ENCODE assay signal across 23 cellular contexts in the genomic region with DNA sequence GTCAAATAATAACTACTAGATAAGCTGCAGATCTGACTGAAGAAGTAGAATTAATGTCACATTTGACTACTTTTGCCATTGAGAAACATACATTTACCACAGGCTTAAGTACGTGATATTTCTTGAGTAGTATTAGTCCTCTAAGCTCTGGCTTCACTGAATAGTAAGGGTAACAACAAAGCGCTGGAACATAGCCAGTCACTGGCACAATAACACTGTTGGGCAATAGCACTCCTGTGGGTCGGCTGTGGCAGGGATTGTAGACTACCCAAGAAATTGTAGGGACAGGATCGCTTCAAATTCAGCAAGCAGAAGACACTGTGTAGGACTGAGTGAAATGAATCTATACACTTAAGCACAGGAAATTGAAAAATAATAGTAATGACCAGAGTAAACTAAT. TPM values are rescaled to one million over a fixed set of nuclear protein-coding genes. Genes with fewer than 3 reads are reported as not detected.
DNase-seq lines count a peak whose midpoint lies in the region; ATAC-seq and TF ChIP-seq lines count a peak whose summit lies in the region.
"Had no signal": no experiment of that assay in that cellular context is flagged by ENCODE, and none has a peak within 500 bp of the region (broad histone marks: within the 10 kb centered on the region; RNA-seq: fewer than 3 reads in every experiment).

No MANE protein-coding gene starts in this region.

- CTCF ChIA-PET in Calu3 (lab: Charles Lee) (interaction anchor here (0.6 to 1.3 kb wide), 3 partner anchors 234 to 383 kb away, joined by 3 to 5 read pairs (median 3); no protein-coding TSS in a partner anchor), PC-3 (lab: Charles Lee) (no interaction called here)

- H3K4me2 ChIP-seq in PC-3 (ENCODE audit: low read length), result no peak overlapping the region
- no peak overlapping the region for H3K4me2 ChIP-seq in hepatocyte
- H3K4me2 ChIP-seq: A549 had no signal

- H3K27me3 Mint-ChIP-seq in Calu3 (ENCODE audit: unreplicated experiment), result no peaks in the 10 kb centered on the region
- H3K27me3 Mint-ChIP-seq: brain had no signal

- no peak overlapping the region for H3K27ac ChIP-seq in PC-3 (ENCODE audit: low read length)
- no peak overlapping the region for H3K27ac ChIP-seq in lung (ENCODE audit: low read depth in 1 of 2, low read length in 1 of 2)
- H3K27ac ChIP-seq in hepatocyte, result no peak overlapping the region
- H3K27ac ChIP-seq: A549, Peyer's patch, SJSA1, upper lobe of left lung had no signal

- H3K79me2 ChIP-seq in PC-3 (ENCODE audit: low read length), result no peaks in the 10 kb centered on the region
- no peaks in the 10 kb centered on the region for H3K79me2 ChIP-seq in hepatocyte

- POLR2A ChIA-PET in PC-3 (lab: Charles Lee; ENCODE audit: unreplicated experiment), result no interaction called here

- ATAC-seq in PC-3, result no peak
- ATAC-seq in lung (ENCODE audit: insufficient read depth, low FRiP score), result peak; percentile 34
- ATAC-seq: A549; activated naive CD4-positive, alpha-beta T cell treated with anti-CD3 and anti-CD28 coated beads, Interleukin-2, amount 50 U/mL, for 72 hours had no signal

- H2AFZ ChIP-seq in PC-3 (ENCODE audit: low read length), result no peak overlapping the region
- H2AFZ ChIP-seq in hepatocyte, result no peak overlapping the region

- TF ChIP-seq CTCF in Calu3 (IDR thresholded peaks at IDR 0.05; ENCODE audit: unreplicated experiment), result no peak
- TF ChIP-seq CTCF in PC-3 (conservative IDR thresholded peaks at IDR 0.05; ENCODE audit: low read depth, low read length), result no peak
- TF ChIP-seq CTCF in epithelial cell of proximal tubule (conservative IDR thresholded peaks at IDR 0.05; ENCODE audit: low read depth, low read length), result peak; percentile 33
- no peak for TF ChIP-seq CTCF in lung (IDR thresholded peaks at IDR 0.05; ENCODE audit: control extremely low read depth, extremely low read depth)
- no peak for TF ChIP-seq CTCF in hepatocyte (IDR thresholded peaks at IDR 0.05; ENCODE audit: poor library complexity)

- WGBS in lung, 2 donors, result 56 to 64% methylated on average over 4 of the region's 4 CpGs
- 85% methylated on average over 4 of the region's 4 CpGs for WGBS in hepatocyte (ENCODE audit: low lambda C conversion rate, missing lambda C conversion rate)

- DNase-seq in Calu3 (peak; percentile 40), PC-3 (peak; percentile 40), epithelial cell of proximal tubule (ENCODE audit: low read depth) (peak; percentile 27), lung (ENCODE audit: low spot score) (peak; percentile 50), hepatocyte (ENCODE audit: low spot score) (no peak), NCI-H2196 (lab: John Stamatoyannopoulos, UW; ENCODE audit: unreplicated experiment) (no peak), amygdala (lab: John Stamatoyannopoulos, UW) (no peak), HuH-7 (ENCODE audit: low spot score) (no peak)
- DNase-seq: activated CD4-positive, alpha-beta T cell treated with anti-CD3 and anti-CD28 coated beads for 48 hours; DND-41; effector memory CD4-positive, alpha-beta T cell; head of caudate nucleus; NCI-H1417; NCI-H510A; occipital lobe; Peyer's patch; stimulated activated CD4-positive, alpha-beta T cell treated with anti-CD3 and anti-CD28 coated beads, Interleukin-15, amount 100 ng/mL, for 24 hours had no signal

- no peaks in the 10 kb centered on the region for H4K20me1 ChIP-seq in PC-3 (ENCODE audit: low read length)
- no peaks in the 10 kb centered on the region for H4K20me1 ChIP-seq in hepatocyte (ENCODE audit: insufficient read depth, poor library complexity, severe bottlenecking)

- H3K4me3 ChIP-seq in PC-3 (ENCODE audit: low read length), result no peak overlapping the region
- H3K4me3 ChIP-seq in epithelial cell of proximal tubule (ENCODE audit: low read depth, low read length), result no peak overlapping the region
- H3K4me3 ChIP-seq in lung, result no peak overlapping the region
- H3K4me3 ChIP-seq in hepatocyte, result no peak overlapping the region
- H3K4me3 ChIP-seq: A549, Peyer's patch, SJSA1, upper lobe of left lung had no signal

- H3K4me1 ChIP-seq in PC-3 (ENCODE audit: insufficient read depth, low read length), result no peaks in the 10 kb centered on the region
- H3K4me1 ChIP-seq in lung (ENCODE audit: control insufficient read depth in 2 of 2, insufficient read depth in 2 of 2, low read length in 2 of 2), result peaks cover 0 to 2% of the 10 kb centered on the region in 2 donors
- no peaks in the 10 kb centered on the region for H3K4me1 ChIP-seq in hepatocyte (ENCODE audit: insufficient read depth)
- H3K4me1 ChIP-seq: A549, Peyer's patch, SJSA1, upper lobe of left lung had no signal

- no peaks in the 10 kb centered on the region for H3K9me3 ChIP-seq in PC-3 (ENCODE audit: low read length)
- peaks cover 0 to 4% of the 10 kb centered on the region in 2 donors for H3K9me3 ChIP-seq in lung (ENCODE audit: control insufficient read depth in 2 of 2, insufficient read depth in 1 of 2, low read length in 1 of 2)
- no peaks in the 10 kb centered on the region for H3K9me3 ChIP-seq in hepatocyte (ENCODE audit: low read depth)
- H3K9me3 ChIP-seq: A549, Peyer's patch, SJSA1, upper lobe of left lung had no signal

- no peaks in the 10 kb centered on the region for H3K9me3 Mint-ChIP-seq in Calu3 (ENCODE audit: low read depth, unreplicated experiment)
- H3K9me3 Mint-ChIP-seq: activated naive CD4-positive, alpha-beta T cell treated with anti-CD3 and anti-CD28 coated beads, Interleukin-2, amount 50 U/mL, for 72 hours; activated T-helper 1 cell treated with anti-CD3 and anti-CD28 coated beads, Interleukin-12 subunit alpha, Interleukin-12 subunit beta, Interleukin-2, Interleukin-4 antibody, amounts not matched to agents 30 ng/mL and 10 ng/mL and 1 ng/mL, durations not matched to agents 14 hours and 24 hours and 36 hours; brain had no signal

- no peak overlapping the region for H3K27ac Mint-ChIP-seq in Calu3 (ENCODE audit: unreplicated experiment)
- H3K27ac Mint-ChIP-seq: activated naive CD4-positive, alpha-beta T cell treated with anti-CD3 and anti-CD28 coated beads, Interleukin-2, amount 50 U/mL, for 72 hours; activated T-helper 1 cell treated with anti-CD3 and anti-CD28 coated beads, Interleukin-12 subunit alpha, Interleukin-12 subunit beta, Interleukin-2, Interleukin-4 antibody, amounts not matched to agents 30 ng/mL and 10 ng/mL and 1 ng/mL, durations not matched to agents 14 hours and 24 hours and 36 hours; brain had no signal

- intact Hi-C loops in Calu3 (cut with micrococcal nuclease; ENCODE audit: unreplicated experiment), result no loop called here
- intact Hi-C loops in PC-3 (cut with micrococcal nuclease), result no loop called here

- no peaks in the 10 kb centered on the region for H3K36me3 Mint-ChIP-seq in Calu3 (ENCODE audit: insufficient read depth, unreplicated experiment)
- H3K36me3 Mint-ChIP-seq: activated naive CD4-positive, alpha-beta T cell treated with anti-CD3 and anti-CD28 coated beads, Interleukin-2, amount 50 U/mL, for 72 hours; brain had no signal

- no peaks in the 10 kb centered on the region for H3F3A ChIP-seq in PC-3 (ENCODE audit: low read length, unreplicated experiment)

- no peaks in the 10 kb centered on the region for H3K36me3 ChIP-seq in PC-3 (ENCODE audit: low read depth, low read length)
- no peaks in the 10 kb centered on the region for H3K36me3 ChIP-seq in lung (ENCODE audit: control insufficient read depth in 2 of 2, insufficient read depth in 2 of 2, low read length in 2 of 2)
- H3K36me3 ChIP-seq in hepatocyte (replicated peaks; ENCODE audit: insufficient read depth, low read depth), result no peaks in the 10 kb centered on the region
- H3K36me3 ChIP-seq: Peyer's patch, SJSA1, upper lobe of left lung had no signal

- no peak overlapping the region for H3K9ac ChIP-seq in PC-3 (ENCODE audit: low read length)

- H3K27me3 ChIP-seq in PC-3 (ENCODE audit: low read length) (no peaks in the 10 kb centered on the region), lung (ENCODE audit: control insufficient read depth, insufficient read depth) (no peaks in the 10 kb centered on the region), hepatocyte (no peaks in the 10 kb centered on the region)
- H3K27me3 ChIP-seq: Peyer's patch, SJSA1, upper lobe of left lung had no signal

- no TSS peak for BruUV-seq in Calu3 (replicated peaks; lab: Mats Ljungman, UMichigan)
- BruUV-seq in PC-3 (replicated peaks; lab: Mats Ljungman, UMichigan), result no TSS peak

- H3K9me2 ChIP-seq in PC-3 (replicated peaks; ENCODE audit: low read length) (no peaks in the 10 kb centered on the region), hepatocyte (replicated peaks; ENCODE audit: insufficient read depth) (no peaks in the 10 kb centered on the region)

- H3K4me3 Mint-ChIP-seq in Calu3 (ENCODE audit: low read depth, unreplicated experiment), result no peak overlapping the region
- H3K4me3 Mint-ChIP-seq: activated T-helper 1 cell treated with anti-CD3 and anti-CD28 coated beads, Interleukin-12 subunit alpha, Interleukin-12 subunit beta, Interleukin-2, Interleukin-4 antibody, amounts not matched to agents 30 ng/mL and 10 ng/mL and 1 ng/mL, durations not matched to agents 14 hours and 24 hours and 36 hours; brain had no signal

- peaks cover 9% of the 10 kb centered on the region for H3K4me1 Mint-ChIP-seq in Calu3 (ENCODE audit: low read depth, unreplicated experiment)

RNA-seq across cellular contexts. Expression of a gene that starts 27.1 kb away (rescaled TPM):
- 4.4 and 4.6 TPM in 2 replicates for total RNA-seq in Calu3 (2022)
- total RNA-seq in PC-3 (2014; rRNA removed), result 7.1 and 9.3 TPM in 2 replicates
- total RNA-seq in epithelial cell of proximal tubule, result 3.7 and 7.7 TPM in 2 replicates
- total RNA-seq in lung, result 10 to 100 TPM in 1 of 2 donors, 1 to 10 TPM in 1; 5.6 to 10.6 TPM
- polyA plus RNA-seq in lung, result 10 to 100 TPM in 1 of 2 donors, 1 to 10 TPM in 1; 4.7 to 12.5 TPM
- total RNA-seq in hepatocyte, result 2.8 and 5.0 TPM in 2 replicates
- polyA plus RNA-seq in hepatocyte, result 0.83 and 3.2 TPM in 2 replicates

Comparison
In these comparisons a context has a peak if more than half of its experiments do, and no peak if none do; other contexts are left out.
1. DNase-seq: peak in Calu3 (single experiment), PC-3 (single experiment), epithelial cell of proximal tubule (single experiment) and lung (single experiment); none in hepatocyte (single experiment), NCI-H2196 (single experiment), amygdala (0 of 56) and HuH-7 (single experiment).